Comparison of ENCODE assay signal across 8 cellular contexts in genomic region chr12:92553389-92553788, GRCh38.
DNase-seq lines count a peak whose midpoint lies in the region; ATAC-seq, FAIRE-seq and TF ChIP-seq lines count a peak whose summit lies in the region.

No MANE protein-coding gene starts in this region.

- no peak for TF ChIP-seq POLR2A in gastroesophageal sphincter (IDR thresholded peaks at IDR 0.05)
- no peak for TF ChIP-seq POLR2A in sigmoid colon (IDR thresholded peaks at IDR 0.05)

- intact Hi-C loops in sigmoid colon (cut with DNase I) = no loop called here

- TF ChIP-seq CTCF in gastroesophageal sphincter (IDR thresholded peaks at IDR 0.05) (no peak), sigmoid colon (IDR thresholded peaks at IDR 0.05) (no peak)

- FAIRE-seq in GM18507 (lab: Jason Lieb, UNC) = peak; percentile 93

- DNase-seq in GM18507 (ENCODE audit: extremely low spot score, insufficient read length, low read depth) (no peak), NCI-H2196 treated with DMSO at 0.1 percent for 48 hours (lab: John Stamatoyannopoulos, UW; ENCODE audit: unreplicated experiment) (peak; percentile 12), sigmoid colon (peak; percentile 71), NCI-H2029 (lab: John Stamatoyannopoulos, UW) (no peak), GOT3 (lab: John Stamatoyannopoulos, UW) (no peak), NCI-H2107 treated with DMSO at 0.1 percent for 48 hours (lab: John Stamatoyannopoulos, UW; ENCODE audit: unreplicated experiment) (no peak)

- H3K4me1 ChIP-seq in gastroesophageal sphincter (peaks cover 0 to 46% (median 6%) of the 10 kb centered on the region in 3 donors), sigmoid colon (peaks cover 0 to 15% (median 4%) of the 10 kb centered on the region in 4 donors)

- no peaks in the 10 kb centered on the region for H3K36me3 ChIP-seq in gastroesophageal sphincter
- no peaks in the 10 kb centered on the region for H3K36me3 ChIP-seq in sigmoid colon

- 44 to 63% methylated on average over 2 to 6 of the region's 6 CpGs for whole genome bisulfite sequencing in gastroesophageal sphincter (ENCODE audit: low coverage in 1 of 2), 2 donors
- 82 to 86% methylated on average over 6 of the region's 6 CpGs for WGBS in sigmoid colon, 2 donors

- H3K27me3 ChIP-seq in gastroesophageal sphincter = no peaks in the 10 kb centered on the region
- no peaks in the 10 kb centered on the region for H3K27me3 ChIP-seq in sigmoid colon

- no peak overlapping the region for H3K4me3 ChIP-seq in gastroesophageal sphincter
- H3K4me3 ChIP-seq in sigmoid colon = no peak overlapping the region

- H3K9me3 ChIP-seq in gastroesophageal sphincter = no peaks in the 10 kb centered on the region
- no peaks in the 10 kb centered on the region for H3K9me3 ChIP-seq in sigmoid colon

- no peak for TF ChIP-seq EP300 in gastroesophageal sphincter (IDR thresholded peaks at IDR 0.05)
- no peak for TF ChIP-seq EP300 in sigmoid colon (IDR thresholded peaks at IDR 0.05)

- ATAC-seq in gastroesophageal sphincter (peak; percentile 46), HG02884 (IDR thresholded peaks at IDR 0.05; ENCODE audit: unreplicated experiment) (no peak)

- H3K27ac ChIP-seq in gastroesophageal sphincter = peak overlapping the region in 3 of 4 donors; percentile 46 to 66 (median 58)
- H3K27ac ChIP-seq in sigmoid colon = peak overlapping the region in 2 of 4 donors; percentile 43 to 44

Comparison
In these comparisons a context has a peak if more than half of its experiments do, and no peak if none do; other contexts are left out.
1. DNase-seq: peak in NCI-H2196 treated with DMSO at 0.1 percent for 48 hours (single experiment) and sigmoid colon (single experiment); none in GM18507 (single experiment), NCI-H2029 (single experiment), GOT3 (single experiment) and NCI-H2107 treated with DMSO at 0.1 percent for 48 hours (single experiment).